ENCODE assay signal across 32 cellular contexts in the genomic region with DNA sequence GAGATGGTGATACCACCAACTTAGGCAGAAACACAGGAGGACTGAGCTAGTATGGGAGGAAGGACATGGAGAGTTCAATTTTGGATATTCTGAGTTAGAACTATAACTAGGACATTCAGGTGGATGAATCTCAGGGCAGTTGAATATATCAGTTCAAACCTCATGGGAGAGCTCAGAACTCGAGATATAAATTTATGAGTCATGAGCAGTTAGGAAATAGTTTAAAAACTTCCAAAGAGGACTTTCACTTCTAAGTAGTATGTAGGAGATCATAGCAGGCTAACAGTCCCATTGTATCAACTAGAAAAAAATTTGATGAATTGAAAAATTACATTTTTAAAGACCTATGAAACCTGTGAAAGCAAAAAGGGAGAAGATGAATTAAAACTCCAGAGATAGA.
"Had no signal": no experiment of that assay in that cellular context is flagged by ENCODE, and none has a peak within 500 bp of the region (broad histone marks: within the 10 kb centered on the region; RNA-seq: fewer than 3 reads in every experiment).

No MANE protein-coding gene starts in this region.

- H3K27me3 ChIP-seq: adrenal gland, ascending aorta, body of pancreas, brain microvascular endothelial cell, cardiac muscle cell had no signal

- H3K4me3 ChIP-seq: adrenal gland, ascending aorta, body of pancreas, breast epithelium, cardiac muscle cell had no signal

- H3K4me1 ChIP-seq: adrenal gland, ascending aorta, body of pancreas, breast epithelium had no signal

- ATAC-seq: activated naive CD4-positive, alpha-beta T cell treated with anti-CD3 and anti-CD28 coated beads, Interleukin-2, amount 50 U/mL, for 72 hours; activated naive CD8-positive, alpha-beta T cell treated with anti-CD3 and anti-CD28 coated beads, Interleukin-2, amount 50 U/mL, for 24 hours; activated T-cell treated with anti-CD3 and anti-CD28 coated beads, Interleukin-2, amount 50 U/mL, for 4 hours; activated T-cell treated with anti-CD3 and anti-CD28 coated beads, Interleukin-2, amount 50 U/mL, for 72 hours; activated T-helper 17 cell treated with anti-CD3 and anti-CD28 coated beads, Interleukin-2, amount 50 U/mL, for 72 hours; body of pancreas had no signal

- H3K27ac ChIP-seq: adrenal gland, ascending aorta, body of pancreas, brain microvascular endothelial cell, breast epithelium, cardiac muscle cell had no signal

- H3K36me3 ChIP-seq: adrenal gland, ascending aorta, brain microvascular endothelial cell, breast epithelium, cardiac muscle cell had no signal

- H3K9me3 ChIP-seq: adrenal gland, ascending aorta, breast epithelium had no signal

- DNase-seq: activated effector memory CD4-positive, alpha-beta T cell treated with anti-CD3 and anti-CD28 coated beads, Interleukin-2, amount 50 U/mL, for 16 hours; activated effector memory CD4-positive, alpha-beta T cell treated with Interleukin-2 at 50 U/mL for 16 hours; activated gamma-delta T cell; activated gamma-delta T cell treated with Interleukin-2 at 50 U/mL for 16 hours; activated naive CD4-positive, alpha-beta T cell; activated naive CD4-positive, alpha-beta T cell treated with anti-CD3 and anti-CD28 coated beads for 36 hours; activated naive CD4-positive, alpha-beta T cell treated with anti-CD3 and anti-CD28 coated beads, Interleukin-2, amount 10 ng/mL, durations not matched to agents 7 days and 5 days; activated naive CD4-positive, alpha-beta T cell treated with anti-CD3 and anti-CD28 coated beads, Interleukin-2, amount 50 U/mL, for 16 hours; activated naive CD4-positive, alpha-beta T cell treated with Interleukin-2 at 50 U/mL for 16 hours; activated naive CD8-positive, alpha-beta T cell treated with anti-CD3 and anti-CD28 coated beads for 36 hours; activated naive CD8-positive, alpha-beta T cell treated with anti-CD3 and anti-CD28 coated beads, Interleukin-2, amount 10 ng/mL, durations not matched to agents 7 days and 5 days; activated naive CD8-positive, alpha-beta T cell treated with anti-CD3 and anti-CD28 coated beads, Interleukin-2, amount 50 U/mL, for 24 hours; activated T-cell treated with anti-CD3 and anti-CD28 coated beads, Interleukin-2, amount 50 U/mL, for 1 hour; activated T-cell treated with anti-CD3 and anti-CD28 coated beads, Interleukin-2, amount 50 U/mL, for 24 hours; activated T-cell treated with anti-CD3 and anti-CD28 coated beads, Interleukin-2, amount 50 U/mL, for 4 hours; activated T-cell treated with anti-CD3 and anti-CD28 coated beads, Interleukin-2, amount 50 U/mL, for 48 hours; activated T-cell treated with anti-CD3 and anti-CD28 coated beads, Interleukin-2, amount 50 U/mL, for 72 hours; adrenal gland; amniotic stem cell; amygdala; anterior cingulate cortex; aorta; body of pancreas; brain microvascular endothelial cell; caudate nucleus; central memory CD4-positive, alpha-beta T cell; cerebellar nuclear complex had no signal
